Comparison of ENCODE assay signal across 1 cellular context in genomic region chr2:232367591-232368233, GRCh38.
A peak's percentile ranks its signal among the peaks of the same experiment; 100 is the strongest.
TF ChIP-seq lines count a peak whose summit lies in the region.

No MANE protein-coding gene starts in this region.

TF ChIP-seq in HepG2, 621 proteins besides CTCF, POLR2A, EP300 and RAD21 (continued from another document):
- 0 out of 2 replicates have a peak, but pooled peaks have one; percentile 32 for TF ChIP-seq PATZ1 (CRISPR knock-in tag; IDR thresholded peaks at IDR 0.05)
- TF ChIP-seq, protein P1, sequence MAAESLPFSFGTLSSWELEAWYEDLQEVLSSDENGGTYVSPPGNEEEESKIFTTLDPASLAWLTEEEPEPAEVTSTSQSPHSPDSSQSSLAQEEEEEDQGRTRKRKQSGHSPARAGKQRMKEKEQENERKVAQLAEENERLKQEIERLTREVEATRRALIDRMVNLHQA (CRISPR knock-in tag; IDR thresholded peaks at IDR 0.05), result no peak
- no peak for TF ChIP-seq ZNF205 (CRISPR knock-in tag; IDR thresholded peaks at IDR 0.05)
- TF ChIP-seq, protein P2, sequence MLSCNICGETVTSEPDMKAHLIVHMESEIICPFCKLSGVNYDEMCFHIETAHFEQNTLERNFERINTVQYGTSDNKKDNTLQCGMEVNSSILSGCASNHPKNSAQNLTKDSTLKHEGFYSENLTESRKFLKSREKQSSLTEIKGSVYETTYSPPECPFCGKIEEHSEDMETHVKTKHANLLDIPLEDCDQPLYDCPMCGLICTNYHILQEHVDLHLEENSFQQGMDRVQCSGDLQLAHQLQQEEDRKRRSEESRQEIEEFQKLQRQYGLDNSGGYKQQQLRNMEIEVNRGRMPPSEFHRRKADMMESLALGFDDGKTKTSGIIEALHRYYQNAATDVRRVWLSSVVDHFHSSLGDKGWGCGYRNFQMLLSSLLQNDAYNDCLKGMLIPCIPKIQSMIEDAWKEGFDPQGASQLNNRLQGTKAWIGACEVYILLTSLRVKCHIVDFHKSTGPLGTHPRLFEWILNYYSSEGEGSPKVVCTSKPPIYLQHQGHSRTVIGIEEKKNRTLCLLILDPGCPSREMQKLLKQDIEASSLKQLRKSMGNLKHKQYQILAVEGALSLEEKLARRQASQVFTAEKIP (CRISPR knock-in tag; IDR thresholded peaks at IDR 0.05; ENCODE audit: borderline replicate concordance), result no peak
- TF ChIP-seq WIZ (CRISPR knock-in tag; IDR thresholded peaks at IDR 0.05), result 0 out of 2 replicates have a peak, but pooled peaks have one; percentile 43
- TF ChIP-seq ZNF619 (CRISPR knock-in tag; IDR thresholded peaks at IDR 0.05), result no peak
- no peak for TF ChIP-seq ZNF577 (CRISPR knock-in tag; IDR thresholded peaks at IDR 0.05; ENCODE audit: borderline replicate concordance, low read depth)
- TF ChIP-seq KLF16 (CRISPR knock-in tag; IDR thresholded peaks at IDR 0.05), result no peak
- TF ChIP-seq GABPB1 (CRISPR knock-in tag; IDR thresholded peaks at IDR 0.05), result 0 out of 2 replicates have a peak, but pooled peaks have one; percentile 10
- TF ChIP-seq ZNF20 (CRISPR knock-in tag; IDR thresholded peaks at IDR 0.05), result no peak
- no peak for TF ChIP-seq PHF21A (CRISPR knock-in tag; IDR thresholded peaks at IDR 0.05)
- TF ChIP-seq KDM5B (CRISPR knock-in tag; IDR thresholded peaks at IDR 0.05; ENCODE audit: borderline replicate concordance), result 0 out of 2 replicates have a peak, but pooled peaks have one; percentile 23
- TF ChIP-seq ZBTB8A (CRISPR knock-in tag; IDR thresholded peaks at IDR 0.05; ENCODE audit: borderline replicate concordance, low read depth), result no peak
- TF ChIP-seq REPIN1 (CRISPR knock-in tag; IDR thresholded peaks at IDR 0.05; ENCODE audit: borderline replicate concordance, low read depth), result no peak
- 0 out of 2 replicates have a peak, but pooled peaks have one; percentile 9 for TF ChIP-seq ZFY (CRISPR knock-in tag; IDR thresholded peaks at IDR 0.05)
- 0 out of 2 replicates have a peak, but pooled peaks have one; percentile 36 for TF ChIP-seq ZNF501 (CRISPR knock-in tag; IDR thresholded peaks at IDR 0.05)
- TF ChIP-seq PPARG (CRISPR knock-in tag; conservative IDR thresholded peaks at IDR 0.05), result no peak
- TF ChIP-seq BHLHE40 (IDR thresholded peaks at IDR 0.05; ENCODE audit: low read length), result 0 out of 2 replicates have a peak, but pooled peaks have one; percentile 9
- TF ChIP-seq ZBTB43 (CRISPR knock-in tag; conservative IDR thresholded peaks at IDR 0.05), result no peak
- TF ChIP-seq SOX6 (IDR thresholded peaks at IDR 0.05), result no peak
- TF ChIP-seq SOX6 (CRISPR knock-in tag; IDR thresholded peaks at IDR 0.05), result no peak; the same call in 1 of the 2 replicates
- no peak for TF ChIP-seq ARID2 (CRISPR knock-in tag; IDR thresholded peaks at IDR 0.05; ENCODE audit: borderline replicate concordance)
- TF ChIP-seq ZNF713 (CRISPR knock-in tag; IDR thresholded peaks at IDR 0.05), result no peak
- no peak for TF ChIP-seq MIER3 (CRISPR knock-in tag; IDR thresholded peaks at IDR 0.05; ENCODE audit: borderline replicate concordance)
- TF ChIP-seq SATB2 (CRISPR knock-in tag; IDR thresholded peaks at IDR 0.05), result no peak
- peak; percentile 23; the same call in 1 of the 2 replicates for TF ChIP-seq MTF2 (CRISPR knock-in tag; IDR thresholded peaks at IDR 0.05; ENCODE audit: borderline replicate concordance)
- peak; percentile 6; the same call in 1 of the 2 replicates for TF ChIP-seq SALL1 (CRISPR knock-in tag; IDR thresholded peaks at IDR 0.05)
- TF ChIP-seq ZNF33B (CRISPR knock-in tag; IDR thresholded peaks at IDR 0.05), result no peak
- TF ChIP-seq ZNF138 (CRISPR knock-in tag; IDR thresholded peaks at IDR 0.05; ENCODE audit: low read depth), result no peak
- TF ChIP-seq ZNF562 (CRISPR knock-in tag; IDR thresholded peaks at IDR 0.05; ENCODE audit: borderline replicate concordance), result no peak
- TF ChIP-seq TGIF2 (CRISPR knock-in tag; IDR thresholded peaks at IDR 0.05), result no peak
- 0 out of 2 replicates have a peak, but pooled peaks have one; percentile 55 for TF ChIP-seq NFKBIZ (CRISPR knock-in tag; IDR thresholded peaks at IDR 0.05)
- no peak for TF ChIP-seq RBM22 (optimal IDR thresholded peaks at IDR 0.05; ENCODE audit: low read length)
- TF ChIP-seq ARNTL (CRISPR knock-in tag; IDR thresholded peaks at IDR 0.05), result 0 out of 2 replicates have a peak, but pooled peaks have one; percentile 17
- no peak for TF ChIP-seq REXO4 (CRISPR knock-in tag; IDR thresholded peaks at IDR 0.05; ENCODE audit: borderline replicate concordance)
- peak; percentile 46; the same call in 1 of the 2 replicates for TF ChIP-seq NFKB2 (CRISPR knock-in tag; IDR thresholded peaks at IDR 0.05; ENCODE audit: borderline replicate concordance)
- no peak for TF ChIP-seq MED13 (CRISPR knock-in tag; IDR thresholded peaks at IDR 0.05)
- peak; percentile 25; the same call in 1 of the 2 replicates for TF ChIP-seq MYC (CRISPR knock-in tag; IDR thresholded peaks at IDR 0.05; ENCODE audit: borderline replicate concordance)
- no peak for TF ChIP-seq SCMH1 (CRISPR knock-in tag; IDR thresholded peaks at IDR 0.05; ENCODE audit: borderline replicate concordance)
- peak; percentile 36 for TF ChIP-seq STAG1 (CRISPR knock-in tag; IDR thresholded peaks at IDR 0.05)
- no peak for TF ChIP-seq ETV6 (CRISPR knock-in tag; conservative IDR thresholded peaks at IDR 0.05)
